ENCODE assay signal across 1 cellular context in the genomic region with DNA sequence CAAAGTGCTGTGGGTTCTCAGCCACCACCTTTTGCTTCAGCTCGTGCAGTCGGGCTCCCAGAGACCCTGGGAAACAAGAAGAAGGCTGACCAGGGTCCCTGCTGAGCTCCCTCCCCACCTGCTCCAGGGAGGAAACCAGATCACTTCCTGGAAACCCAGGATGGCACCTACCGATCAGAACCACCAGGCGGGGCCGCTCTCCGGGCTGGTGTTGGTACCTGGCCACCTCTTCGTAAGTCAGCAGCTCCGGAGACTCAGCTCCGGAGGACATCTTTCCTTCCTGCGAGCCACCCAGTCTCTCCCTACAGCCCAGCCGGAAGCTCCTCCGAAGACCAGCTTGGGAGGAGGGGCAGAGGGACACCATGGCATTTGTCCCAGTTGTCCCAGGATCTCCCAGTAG.
TF ChIP-seq lines count a peak whose summit lies in the region.

No MANE protein-coding gene starts in this region.

TF ChIP-seq in WTC11, 78 proteins besides CTCF, POLR2A, EP300 and RAD21 (continued from another document):
- TF ChIP-seq, protein P1, sequence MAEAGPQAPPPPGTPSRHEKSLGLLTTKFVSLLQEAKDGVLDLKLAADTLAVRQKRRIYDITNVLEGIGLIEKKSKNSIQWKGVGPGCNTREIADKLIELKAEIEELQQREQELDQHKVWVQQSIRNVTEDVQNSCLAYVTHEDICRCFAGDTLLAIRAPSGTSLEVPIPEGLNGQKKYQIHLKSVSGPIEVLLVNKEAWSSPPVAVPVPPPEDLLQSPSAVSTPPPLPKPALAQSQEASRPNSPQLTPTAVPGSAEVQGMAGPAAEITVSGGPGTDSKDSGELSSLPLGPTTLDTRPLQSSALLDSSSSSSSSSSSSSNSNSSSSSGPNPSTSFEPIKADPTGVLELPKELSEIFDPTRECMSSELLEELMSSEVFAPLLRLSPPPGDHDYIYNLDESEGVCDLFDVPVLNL (CRISPR knock-in tag; IDR thresholded peaks at IDR 0.05; ENCODE audit: borderline replicate concordance, low read depth): no peak
